Comparison of ENCODE assay signal across 9 cellular contexts in genomic region chr4:72505314-72505744, GRCh38.
DNase-seq lines count a peak whose midpoint lies in the region; ATAC-seq and TF ChIP-seq lines count a peak whose summit lies in the region.
"Had no signal": no experiment of that assay in that cellular context is flagged by ENCODE, and none has a peak within 500 bp of the region (broad histone marks: within the 10 kb centered on the region; RNA-seq: fewer than 3 reads in every experiment).

No MANE protein-coding gene starts in this region.

- no peaks in the 10 kb centered on the region for H3K36me3 Mint-ChIP-seq in progenitor cell of endocrine pancreas (ENCODE audit: insufficient read depth)

- H3K27me3 ChIP-seq in DND-41 (ENCODE audit: insufficient read depth, low read length, poor library complexity): no peaks in the 10 kb centered on the region

- H3K9ac ChIP-seq in DND-41 (ENCODE audit: low read depth, low read length): no peak overlapping the region

- no peaks in the 10 kb centered on the region for H3K4me1 ChIP-seq in DND-41 (ENCODE audit: insufficient read depth, low read length)

- no peak overlapping the region for H3K4me3 Mint-ChIP-seq in progenitor cell of endocrine pancreas (ENCODE audit: low read depth)
- H3K4me3 Mint-ChIP-seq: activated B cell treated with CpG ODN at 0.5 μM for 24 hours had no signal

- no peaks in the 10 kb centered on the region for H3K36me3 ChIP-seq in DND-41 (ENCODE audit: insufficient read depth, low read length)

- DNase-seq in DND-41 (no peak), SK-MEL-5 (ENCODE audit: low read depth, low spot score) (peak; percentile 62), fibroblast of villous mesenchyme (ENCODE audit: low read depth) (peak; percentile 61), progenitor cell of endocrine pancreas (ENCODE audit: low spot score, unreplicated experiment) (no peak)
- DNase-seq in stimulated activated naive CD4-positive, alpha-beta T cell treated with Interleukin-2 at 50 U/mL for 16 hours (lab: John Stamatoyannopoulos, UW): no peak
- DNase-seq: activated B cell treated with CpG ODN at 0.5 μM for 24 hours had no signal

- H3K9me3 ChIP-seq in DND-41 (ENCODE audit: insufficient read depth, low read length, severe bottlenecking): no peaks in the 10 kb centered on the region

- H3K4me2 ChIP-seq in DND-41 (ENCODE audit: insufficient read depth, low read length): no peak overlapping the region

- ATAC-seq in DND-41 (ENCODE audit: insufficient read depth, low read depth): peak; percentile 80
- ATAC-seq in GM19395 (IDR thresholded peaks at IDR 0.05; ENCODE audit: unreplicated experiment): peak; percentile 91
- ATAC-seq in HG03460 (IDR thresholded peaks at IDR 0.05; ENCODE audit: unreplicated experiment): peak; percentile 81
- ATAC-seq in HG03457 (IDR thresholded peaks at IDR 0.05; ENCODE audit: unreplicated experiment): no peak

- H4K20me1 ChIP-seq in DND-41 (ENCODE audit: insufficient read depth, low read length): no peaks in the 10 kb centered on the region

- H3K79me2 ChIP-seq in DND-41 (ENCODE audit: insufficient read depth, low read length): no peaks in the 10 kb centered on the region

- no peak overlapping the region for H2AFZ ChIP-seq in DND-41 (ENCODE audit: low read depth, low read length)

- H3K27ac ChIP-seq in DND-41 (ENCODE audit: low read length): no peak overlapping the region

- H3K27ac Mint-ChIP-seq in progenitor cell of endocrine pancreas: no peak overlapping the region
- H3K27ac Mint-ChIP-seq: activated B cell treated with CpG ODN at 0.5 μM for 24 hours had no signal

- peaks cover 5% of the 10 kb centered on the region for H3K4me1 Mint-ChIP-seq in progenitor cell of endocrine pancreas (ENCODE audit: low read depth)
- H3K4me1 Mint-ChIP-seq: activated B cell treated with CpG ODN at 0.5 μM for 24 hours had no signal

- peaks cover 6% of the 10 kb centered on the region for H3K9me3 Mint-ChIP-seq in progenitor cell of endocrine pancreas (ENCODE audit: low read depth)
- H3K9me3 Mint-ChIP-seq: activated B cell treated with CpG ODN at 0.5 μM for 24 hours had no signal

- TF ChIP-seq CTCF in DND-41 (IDR thresholded peaks at IDR 0.05; ENCODE audit: borderline replicate concordance, extremely low read depth, low read length, poor library complexity, severe bottlenecking) (peak; percentile 78), fibroblast of villous mesenchyme (IDR thresholded peaks at IDR 0.05; ENCODE audit: insufficient read depth, low read depth, low read length) (peak; percentile 83), progenitor cell of endocrine pancreas (IDR thresholded peaks at IDR 0.05; ENCODE audit: unreplicated experiment) (peak; percentile 77)

- in situ Hi-C loops in SK-MEL-5 (cut with HindIII; ENCODE audit: low pct_unique_long_range_greater_than_20kb, low sequenced_read_pairs): no loop called here

- no peaks in the 10 kb centered on the region for H3K27me3 Mint-ChIP-seq in progenitor cell of endocrine pancreas
- H3K27me3 Mint-ChIP-seq: activated B cell treated with CpG ODN at 0.5 μM for 24 hours had no signal

- no peak overlapping the region for H3K4me3 ChIP-seq in DND-41 (ENCODE audit: low read depth in 1 of 2, low read length in 2 of 2)
- no peak overlapping the region for H3K4me3 ChIP-seq in fibroblast of villous mesenchyme (ENCODE audit: low read depth, low read length)

Comparison
In these comparisons a context has a peak if more than half of its experiments do, and no peak if none do; other contexts are left out.
1. DNase-seq: peak in SK-MEL-5 (single experiment) and fibroblast of villous mesenchyme (single experiment); none in DND-41 (single experiment), progenitor cell of endocrine pancreas (single experiment) and stimulated activated naive CD4-positive, alpha-beta T cell treated with Interleukin-2 at 50 U/mL for 16 hours (single experiment).
2. Peak in every context shown above with its lines, with median percentiles within 50 percentile points of each other: CTCF ChIP-seq.